ENCODE assay signal across 12 cellular contexts in the genomic region with DNA sequence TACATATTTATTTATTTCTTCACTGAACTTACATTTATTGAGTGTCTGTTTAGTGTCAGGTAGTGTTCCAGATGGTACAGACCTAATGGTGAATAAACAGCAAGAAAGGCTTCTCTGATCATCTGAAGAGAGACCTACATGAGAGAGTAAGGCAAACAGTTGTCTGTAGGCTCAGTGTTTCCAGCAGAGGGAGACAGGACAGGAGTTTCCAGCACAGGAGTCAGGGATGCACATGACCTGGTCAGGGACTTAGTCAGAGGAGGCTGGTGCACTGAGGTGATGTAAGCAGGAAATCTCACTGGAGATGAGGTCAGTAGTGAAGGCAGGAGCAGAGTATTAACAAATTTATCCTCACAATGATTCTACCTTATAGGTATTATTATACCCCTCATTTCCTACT.
DNase-seq lines count a peak whose midpoint lies in the region; ATAC-seq, FAIRE-seq and TF ChIP-seq lines count a peak whose summit lies in the region.
"Had no signal": no experiment of that assay in that cellular context is flagged by ENCODE, and none has a peak within 500 bp of the region (broad histone marks: within the 10 kb centered on the region; RNA-seq: fewer than 3 reads in every experiment).

No MANE protein-coding gene starts in this region.

- H3K4me1 ChIP-seq in SJCRH30 (no peaks in the 10 kb centered on the region), foreskin keratinocyte (no peaks in the 10 kb centered on the region), pancreas (no peaks in the 10 kb centered on the region), spleen (no peaks in the 10 kb centered on the region)

- no peaks in the 10 kb centered on the region for H3K4me1 Mint-ChIP-seq in type B pancreatic cell (ENCODE audit: unreplicated experiment)
- H3K4me1 Mint-ChIP-seq: natural killer cell had no signal

- H3K36me3 ChIP-seq in SJCRH30 (no peaks in the 10 kb centered on the region), pancreas (no peaks in the 10 kb centered on the region), spleen (no peaks in the 10 kb centered on the region)

- intact Hi-C loops in pancreas (cut with DNase I) (no loop called here), spleen (cut with DNase I; ENCODE audit: low total_unique reads) (no loop called here)

- H3K36me3 Mint-ChIP-seq in type B pancreatic cell, result no peaks in the 10 kb centered on the region

- H3K9me3 Mint-ChIP-seq in type B pancreatic cell, result no peaks in the 10 kb centered on the region

- no peak overlapping the region for H3K27ac ChIP-seq in SJCRH30
- H3K27ac ChIP-seq in foreskin keratinocyte, result no peak overlapping the region
- no peak overlapping the region for H3K27ac ChIP-seq in pancreas
- no peak overlapping the region for H3K27ac ChIP-seq in spleen
- H3K27ac ChIP-seq: KMS-11 had no signal

- peak; percentile 35 for TF ChIP-seq CTCF in foreskin keratinocyte (conservative IDR thresholded peaks at IDR 0.05)
- TF ChIP-seq CTCF in type B pancreatic cell (conservative IDR thresholded peaks at IDR 0.05), result peak; percentile 59
- no peak for TF ChIP-seq CTCF in pancreas (IDR thresholded peaks at IDR 0.05)
- TF ChIP-seq CTCF in spleen (IDR thresholded peaks at IDR 0.05 in 8 of 11, conservative IDR thresholded peaks at IDR 0.05 in 3 of 11), result no peak

- no peak overlapping the region for H3K4me3 Mint-ChIP-seq in type B pancreatic cell
- H3K4me3 Mint-ChIP-seq: natural killer cell had no signal

- peak; percentile 46 for DNase-seq in NCI-H748 (lab: John Stamatoyannopoulos, UW; ENCODE audit: unreplicated experiment)
- no peak for DNase-seq in NCI-H748 treated with DMSO at 0.1 percent for 48 hours (lab: John Stamatoyannopoulos, UW)
- DNase-seq in SJCRH30, result peak; percentile 19 to 36
- peak; percentile 13 to 56 for DNase-seq in foreskin keratinocyte
- no peak for DNase-seq in type B pancreatic cell (ENCODE audit: extremely low spot score, unreplicated experiment)
- DNase-seq in pancreas, result no peak
- no peak for DNase-seq in spleen
- DNase-seq: activated gamma-delta T cell, natural killer cell had no signal

- H3K9me3 ChIP-seq in SJCRH30 (replicated peaks) (no peaks in the 10 kb centered on the region), pancreas (no peaks in the 10 kb centered on the region), spleen (no peaks in the 10 kb centered on the region)

- no peak overlapping the region for H3K27ac Mint-ChIP-seq in type B pancreatic cell
- H3K27ac Mint-ChIP-seq: natural killer cell had no signal

- H3K27me3 ChIP-seq in SJCRH30 (no peaks in the 10 kb centered on the region), foreskin keratinocyte (no peaks in the 10 kb centered on the region), pancreas (no peaks in the 10 kb centered on the region), spleen (replicated peaks in 1 of 7) (no peaks in the 10 kb centered on the region)

- ATAC-seq in foreskin keratinocyte (peak; percentile 76), pancreas (no peak), HG02759 (IDR thresholded peaks at IDR 0.05; ENCODE audit: unreplicated experiment) (no peak)
- ATAC-seq: natural killer cell had no signal

- no peaks in the 10 kb centered on the region for H3K27me3 Mint-ChIP-seq in type B pancreatic cell

- no peak for TF ChIP-seq POLR2A in spleen (IDR thresholded peaks at IDR 0.05)

- FAIRE-seq in pancreas (lab: Jason Lieb, UNC), result no peak
- FAIRE-seq: GM12891 had no signal

- H3K4me3 ChIP-seq in SJCRH30 (no peak overlapping the region), pancreas (no peak overlapping the region), spleen (no peak overlapping the region)

Comparison
In these comparisons a context has a peak if more than half of its experiments do, and no peak if none do; other contexts are left out.
1. DNase-seq: peak in NCI-H748 (single experiment), SJCRH30 (2 of 2) and foreskin keratinocyte (2 of 2); none in NCI-H748 treated with DMSO at 0.1 percent for 48 hours (single experiment), type B pancreatic cell (single experiment), pancreas (0 of 6) and spleen (single experiment).
2. CTCF ChIP-seq: peak in foreskin keratinocyte (single experiment) and type B pancreatic cell (single experiment); none in pancreas (0 of 4) and spleen (0 of 11).